25 cellular contexts compared by ENCODE assay signal in the genomic region with DNA sequence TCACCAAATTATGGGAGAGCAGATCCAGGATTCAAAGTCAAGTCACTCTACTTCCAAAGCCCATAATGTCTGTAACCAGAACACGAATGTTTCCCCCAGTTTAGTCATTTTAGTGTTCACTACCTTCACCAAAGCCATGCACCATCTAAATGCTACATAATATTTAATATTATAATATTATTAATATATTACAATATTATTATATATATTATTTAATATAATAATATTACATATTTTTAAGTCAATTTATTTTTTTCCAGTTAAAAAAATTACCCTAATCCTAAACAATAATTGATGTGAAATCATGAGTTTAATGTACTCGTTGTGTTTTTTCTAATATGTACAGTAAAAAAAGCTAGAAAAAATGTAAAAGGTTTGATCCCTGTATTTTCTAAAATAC.
"Had no signal": no experiment of that assay in that cellular context is flagged by ENCODE, and none has a peak within 500 bp of the region (broad histone marks: within the 10 kb centered on the region; RNA-seq: fewer than 3 reads in every experiment).

No MANE protein-coding gene starts in this region.

- FAIRE-seq: endometrium, endothelial cell of umbilical vein had no signal

- DNase-seq: activated CD4-positive, alpha-beta T cell treated with anti-CD3 and anti-CD28 coated beads for 1 hour; activated CD4-positive, alpha-beta T cell treated with anti-CD3 and anti-CD28 coated beads for 4 hours; activated CD4-positive, alpha-beta T cell treated with anti-CD3 and anti-CD28 coated beads, Interleukin-2, amount 50 U/mL, for 1 hour; activated CD4-positive, alpha-beta T cell treated with anti-CD3 and anti-CD28 coated beads, Interleukin-2, amount 50 U/mL, for 48 hours; activated CD8-positive, alpha-beta memory T cell treated with anti-CD3 and anti-CD28 coated beads for 24 hours; activated CD8-positive, alpha-beta T cell treated with anti-CD3 and anti-CD28 coated beads for 36 hours; activated effector memory CD4-positive, alpha-beta T cell treated with Interleukin-2 at 50 U/mL for 16 hours; activated gamma-delta T cell treated with Interleukin-2 at 50 U/mL for 16 hours; activated naive CD4-positive, alpha-beta T cell treated with anti-CD3 and anti-CD28 coated beads, Interleukin-2, amount 50 U/mL, for 16 hours; activated naive CD4-positive, alpha-beta T cell treated with Interleukin-2 at 50 U/mL for 16 hours; activated T-cell treated with anti-CD3 and anti-CD28 coated beads, Interleukin-2, amount 50 U/mL, for 4 hours; adrenal gland; amygdala; aorta; body of pancreas; colonic mucosa; effector CD8-positive, alpha-beta T cell; esophagus squamous epithelium; foreskin melanocyte; heart right ventricle; T-helper 2 cell had no signal

- H3K4me3 ChIP-seq: adrenal gland, body of pancreas, colonic mucosa, esophagus squamous epithelium, gastroesophageal sphincter, heart right ventricle had no signal

- H3K27ac ChIP-seq: adrenal gland, body of pancreas, colonic mucosa, epithelial cell of prostate, gastroesophageal sphincter, heart right ventricle had no signal

- H3K36me3 ChIP-seq: adrenal gland, colonic mucosa, esophagus squamous epithelium, gastroesophageal sphincter, heart right ventricle had no signal

- H3K27me3 ChIP-seq: adrenal gland, body of pancreas, colonic mucosa, esophagus squamous epithelium, gastroesophageal sphincter, heart right ventricle had no signal

- H3K4me1 ChIP-seq: adrenal gland, colonic mucosa had no signal

- H3K9me3 ChIP-seq: adrenal gland, body of pancreas, colonic mucosa, esophagus squamous epithelium, gastroesophageal sphincter, heart right ventricle had no signal
